In genomic region chr18:22195052-22195451, GRCh38 we compare ENCODE assay signal across 18 cellular contexts. TPM values are rescaled to one million over a fixed set of nuclear protein-coding genes. Genes with fewer than 3 reads are reported as not detected.
DNase-seq lines count a peak whose midpoint lies in the region; ATAC-seq and TF ChIP-seq lines count a peak whose summit lies in the region.
"Had no signal": no experiment of that assay in that cellular context is flagged by ENCODE, and none has a peak within 500 bp of the region (broad histone marks: within the 10 kb centered on the region; RNA-seq: fewer than 3 reads in every experiment).

No MANE protein-coding gene starts in this region.

- DNase-seq in cardiac muscle cell (ENCODE audit: low read depth in 1 of 2, low spot score in 1 of 2) (no peak), left ventricle myocardium superior (no peak), right atrium auricular region (ENCODE audit: low spot score) (peak; percentile 59), ovary (no peak), aorta (no peak), OCI-LY7 (ENCODE audit: low spot score) (no peak), tibial nerve (ENCODE audit: low spot score in 2 of 2) (no peak)
- DNase-seq: EL, Karpas-422, MM.1S, NCI-H1105 treated with DMSO at 0.1 percent for 48 hours, NCI-H187 treated with DMSO at 0.1 percent for 48 hours, NCI-H446, PC-9 had no signal

- ATAC-seq in left ventricle myocardium superior (no peak), aorta (ENCODE audit: low FRiP score) (no peak), GM18870 (IDR thresholded peaks at IDR 0.05; ENCODE audit: unreplicated experiment) (no peak)

- WGBS in ovary, 3 donors = 78 to 83% (median 81%) methylated on average over 11 of the region's 11 CpGs
- WGBS in aorta, 2 donors = 42 to 52% methylated on average over 11 of the region's 11 CpGs
- 91% methylated on average over 11 of the region's 11 CpGs for WGBS in tibial nerve, 2 donors

- no peaks in the 10 kb centered on the region for H3K9me2 ChIP-seq in OCI-LY7 (ENCODE audit: insufficient read depth, low read length)

- CTCF ChIA-PET in OCI-LY7 (lab: Charles Lee; ENCODE audit: unreplicated experiment) = no interaction called here

- H3K79me2 ChIP-seq in OCI-LY7 (ENCODE audit: insufficient read depth, low read depth, low read length) = no peaks in the 10 kb centered on the region

- no peak for TF ChIP-seq POLR2A in ovary (IDR thresholded peaks at IDR 0.05)
- TF ChIP-seq POLR2A in tibial nerve (IDR thresholded peaks at IDR 0.05) = no peak

- H3K9me3 ChIP-seq in cardiac muscle cell (ENCODE audit: low read depth) = no peaks in the 10 kb centered on the region
- no peaks in the 10 kb centered on the region for H3K9me3 ChIP-seq in right atrium auricular region
- H3K9me3 ChIP-seq in ovary = no peaks in the 10 kb centered on the region
- H3K9me3 ChIP-seq in aorta (ENCODE audit: control insufficient read depth, low read length) = no peaks in the 10 kb centered on the region
- H3K9me3 ChIP-seq in OCI-LY7 (ENCODE audit: low read length) = no peaks in the 10 kb centered on the region
- H3K9me3 ChIP-seq in tibial nerve = no peaks in the 10 kb centered on the region
- H3K9me3 ChIP-seq: BLaER1, HAP-1 had no signal

- BruUV-seq in OCI-LY7 (replicated peaks; lab: Mats Ljungman, UMichigan) = no TSS peak

- POLR2A ChIA-PET in OCI-LY7 (lab: Charles Lee) = no interaction called here

- TF ChIP-seq CTCF in cardiac muscle cell (IDR thresholded peaks at IDR 0.05; ENCODE audit: low read depth, low read length) = no peak
- no peak for TF ChIP-seq CTCF in right atrium auricular region (IDR thresholded peaks at IDR 0.05)
- TF ChIP-seq CTCF in ovary (IDR thresholded peaks at IDR 0.05) = no peak
- no peak for TF ChIP-seq CTCF in OCI-LY7 (conservative IDR thresholded peaks at IDR 0.05; ENCODE audit: low read length)
- no peak for TF ChIP-seq CTCF in tibial nerve (IDR thresholded peaks at IDR 0.05)

- H3K4me2 ChIP-seq in OCI-LY7 (ENCODE audit: low read length) = no peak overlapping the region
- H3K4me2 ChIP-seq: BLaER1, PC-9 had no signal

- intact Hi-C loops in left ventricle myocardium superior (cut with micrococcal nuclease) = no loop called here
- intact Hi-C loops in ovary (cut with DNase I) = loop anchor here in 1 of 4 donors (2.0 kb wide), 1 partner anchor 154 kb away; no protein-coding TSS in a partner anchor
- intact Hi-C loops in aorta (cut with DNase I) = no loop called here
- intact Hi-C loops in OCI-LY7 (cut with micrococcal nuclease; ENCODE audit: unreplicated experiment) = no loop called here

- peak overlapping the region; percentile 83 for H3K27ac ChIP-seq in cardiac muscle cell
- H3K27ac ChIP-seq in right atrium auricular region = peak overlapping the region; percentile 89 to 100
- peak overlapping the region; percentile 4 to 70 for H3K27ac ChIP-seq in ovary
- H3K27ac ChIP-seq in aorta (ENCODE audit: low read depth in 1 of 2, low read length in 2 of 2) = peak overlapping the region; percentile 2 to 25
- H3K27ac ChIP-seq in OCI-LY7 (ENCODE audit: low read depth, low read length, poor library complexity, severe bottlenecking) = no peak overlapping the region
- H3K27ac ChIP-seq in tibial nerve = no peak overlapping the region
- H3K27ac ChIP-seq: 22Rv1, BLaER1, PC-9 had no signal

- TF ChIP-seq EP300 in ovary (IDR thresholded peaks at IDR 0.05) (no peak), tibial nerve (IDR thresholded peaks at IDR 0.05) (no peak)

- H4K20me1 ChIP-seq in OCI-LY7 (ENCODE audit: insufficient read depth, low read length) = no peaks in the 10 kb centered on the region

- H3K4me1 ChIP-seq in cardiac muscle cell (ENCODE audit: low read depth) = peaks cover 67% of the 10 kb centered on the region
- H3K4me1 ChIP-seq in right atrium auricular region = peaks cover 0 to 93% of the 10 kb centered on the region in 2 donors
- peaks cover 14% of the 10 kb centered on the region for H3K4me1 ChIP-seq in ovary (ENCODE audit: insufficient read depth)
- peaks cover 4 to 11% of the 10 kb centered on the region in 2 donors for H3K4me1 ChIP-seq in aorta (ENCODE audit: control insufficient read depth in 1 of 2, insufficient read depth in 2 of 2, low read length in 2 of 2)
- no peaks in the 10 kb centered on the region for H3K4me1 ChIP-seq in OCI-LY7 (ENCODE audit: insufficient read depth, low read length, poor library complexity, severe bottlenecking)
- H3K4me1 ChIP-seq in tibial nerve = no peaks in the 10 kb centered on the region
- H3K4me1 ChIP-seq: HAP-1 had no signal

- H3K27me3 ChIP-seq in cardiac muscle cell = no peaks in the 10 kb centered on the region
- H3K27me3 ChIP-seq in right atrium auricular region = no peaks in the 10 kb centered on the region
- no peaks in the 10 kb centered on the region for H3K27me3 ChIP-seq in ovary
- H3K27me3 ChIP-seq in aorta (ENCODE audit: control insufficient read depth in 1 of 2, insufficient read depth in 2 of 2, low read length in 1 of 2) = no peaks in the 10 kb centered on the region
- H3K27me3 ChIP-seq in tibial nerve = peaks cover 0 to 7% of the 10 kb centered on the region in 2 donors
- H3K27me3 ChIP-seq: BLaER1 had no signal

- H3K4me3 ChIP-seq in cardiac muscle cell = no peak overlapping the region
- H3K4me3 ChIP-seq in right atrium auricular region = no peak overlapping the region
- H3K4me3 ChIP-seq in ovary = no peak overlapping the region
- H3K4me3 ChIP-seq in aorta (ENCODE audit: low read length in 2 of 2) = no peak overlapping the region
- H3K4me3 ChIP-seq in OCI-LY7 (ENCODE audit: low read depth, low read length, poor library complexity, severe bottlenecking) = no peak overlapping the region
- no peak overlapping the region for H3K4me3 ChIP-seq in tibial nerve
- H3K4me3 ChIP-seq: BLaER1, HAP-1, PC-9 had no signal

- peaks cover 22% of the 10 kb centered on the region for H3K36me3 ChIP-seq in cardiac muscle cell
- peaks cover 19% of the 10 kb centered on the region for H3K36me3 ChIP-seq in right atrium auricular region
- H3K36me3 ChIP-seq in ovary = no peaks in the 10 kb centered on the region
- H3K36me3 ChIP-seq in aorta (ENCODE audit: control insufficient read depth in 1 of 2, insufficient read depth in 2 of 2, low read length in 1 of 2) = no peaks in the 10 kb centered on the region
- H3K36me3 ChIP-seq in OCI-LY7 (ENCODE audit: insufficient read depth, low read length) = no peaks in the 10 kb centered on the region
- no peaks in the 10 kb centered on the region for H3K36me3 ChIP-seq in tibial nerve
- H3K36me3 ChIP-seq: HAP-1 had no signal

- H2AFZ ChIP-seq in OCI-LY7 (ENCODE audit: low read length) = no peak overlapping the region
- H2AFZ ChIP-seq: PC-9 had no signal

RNA-seq across cellular contexts. Expression of gene GATA6, which starts 25.7 kb away (rescaled TPM):
- total RNA-seq in cardiac muscle cell (182 and 187 TPM in 2 replicates), left ventricle myocardium superior (62.3 TPM), right atrium auricular region (10 to 100 TPM; 88.7 to 95.5 TPM), ovary (100 to 1,000 TPM in 5 of 7 donors, 10 to 100 TPM in 2; 82.4 to 221 (median 140) TPM), aorta (10 to 100 TPM; 28.7 to 41.5 TPM), OCI-LY7 (2022) (not detected in 2 replicates), tibial nerve (1 to 10 TPM; 4.2 to 8.4 (median 7.2) TPM)
- polyA plus RNA-seq in cardiac muscle cell (104 and 126 TPM in 2 replicates), ovary (10 to 100 TPM; 30.2 to 54.0 TPM), aorta (10 to 100 TPM; 16.0 to 32.8 TPM)
- not detected in 2 replicates for total RNA-seq in OCI-LY7 (2014; rRNA removed; shearing (Covaris generic))

Comparison
In these comparisons a context has a peak if more than half of its experiments do, and no peak if none do; other contexts are left out.
1. H3K27ac ChIP-seq: peak in cardiac muscle cell (single experiment), right atrium auricular region (2 of 2), ovary (2 of 2) and aorta (2 of 2); none in OCI-LY7 (single experiment) and tibial nerve (0 of 4).
2. RNA of gene GATA6, which starts 25.7 kb away (total RNA-seq): 182 to 187 TPM in cardiac muscle cell, 82.4 to 221 TPM in ovary, 88.7 to 95.5 TPM in right atrium auricular region, 62.3 TPM in left ventricle myocardium superior (single experiment), 28.7 to 41.5 TPM in aorta and 4.2 to 8.4 TPM in tibial nerve; not detected in OCI-LY7; every median in the first group is over 4 times any median in the second.